In genomic region chr22:31561238-31561887, GRCh38 we compare ENCODE assay signal across 8 cellular contexts.
DNase-seq lines count a peak whose midpoint lies in the region; ATAC-seq and TF ChIP-seq lines count a peak whose summit lies in the region.

No MANE protein-coding gene starts in this region.

- ATAC-seq in GM21619 (IDR thresholded peaks at IDR 0.05; ENCODE audit: unreplicated experiment), result no peak

- DNase-seq in SIG-M5 treated with dmso at 0.1 percent for 504 hours (lab: John Stamatoyannopoulos, UW; ENCODE audit: unreplicated experiment) (peak; percentile 36), SIG-M5 (lab: John Stamatoyannopoulos, UW) (no peak), NCI-H2107 (lab: John Stamatoyannopoulos, UW) (peak; percentile 66), kidney epithelial cell (ENCODE audit: low read depth) (peak; percentile 41)
- DNase-seq in central memory CD4-positive, alpha-beta T cell, result peak; percentile 19
- DNase-seq in stimulated activated CD4-positive, alpha-beta T cell treated with anti-CD3 and anti-CD28 coated beads, Interleukin-1b, Interleukin-23, amount 100 ng/mL, for 24 hours (ENCODE audit: low read depth in 4 of 4, low spot score in 1 of 4), result peak in 3 of 4 experiments; percentile 27 to 41 (median 35)

- H3K4me3 ChIP-seq in WI38 (ENCODE audit: low read depth, low read length) (no peak overlapping the region), kidney epithelial cell (ENCODE audit: low read depth, low read length) (no peak overlapping the region)

- TF ChIP-seq CTCF in WI38 (IDR thresholded peaks at IDR 0.05; ENCODE audit: low read depth, low read length), result peak; percentile 90
- peak; percentile 93 for TF ChIP-seq CTCF in kidney epithelial cell (IDR thresholded peaks at IDR 0.05; ENCODE audit: insufficient read depth, low read length, poor library complexity, severe bottlenecking)

- H3K27me3 ChIP-seq in kidney epithelial cell (ENCODE audit: control insufficient read depth, insufficient read depth, low read length), result no peaks in the 10 kb centered on the region

- H3K36me3 ChIP-seq in kidney epithelial cell (ENCODE audit: control insufficient read depth, insufficient read depth, low read length), result no peaks in the 10 kb centered on the region
